ENCODE assay signal across 14 cellular contexts in the genomic region with DNA sequence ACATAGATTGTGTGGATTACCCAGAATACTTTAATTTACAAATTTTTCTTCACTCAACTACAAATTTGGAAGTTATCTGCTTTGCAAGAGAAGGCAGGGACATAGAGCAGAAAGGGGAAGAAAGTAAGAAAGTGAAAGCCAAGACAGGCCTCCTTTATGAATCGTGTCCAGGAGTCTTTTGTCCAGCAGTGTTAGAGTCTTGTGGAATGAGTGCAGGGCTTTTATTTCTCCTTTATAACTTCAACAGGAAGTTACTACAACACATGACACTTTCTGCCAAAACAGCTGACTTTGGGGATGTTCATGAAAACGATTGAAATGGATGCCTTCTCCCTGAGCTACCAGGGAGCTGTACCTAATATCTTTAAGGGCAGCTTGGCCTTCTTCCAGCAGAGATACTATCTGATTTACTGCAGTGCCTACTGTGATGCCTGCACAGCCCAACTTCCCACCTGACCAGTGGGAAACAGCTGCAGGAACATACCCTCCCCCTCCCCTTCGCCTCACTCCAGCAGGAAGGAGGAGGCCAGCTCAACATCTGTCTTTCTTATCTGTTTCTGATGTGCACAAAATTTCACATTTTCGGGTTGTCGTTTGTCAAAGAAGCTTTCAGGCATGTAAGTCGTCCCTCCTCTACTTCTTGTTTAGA.
DNase-seq lines count a peak whose midpoint lies in the region; ATAC-seq and TF ChIP-seq lines count a peak whose summit lies in the region.
"Had no signal": no experiment of that assay in that cellular context is flagged by ENCODE, and none has a peak within 500 bp of the region (broad histone marks: within the 10 kb centered on the region; RNA-seq: fewer than 3 reads in every experiment).

No MANE protein-coding gene starts in this region.

- TF ChIP-seq EP300 in gastroesophageal sphincter (IDR thresholded peaks at IDR 0.05) (no peak), transverse colon (IDR thresholded peaks at IDR 0.05; ENCODE audit: low read depth) (no peak)

- no peaks in the 10 kb centered on the region for H3K79me2 ChIP-seq in neural progenitor cell (ENCODE audit: low read depth)

- H3K9me3 ChIP-seq in gastroesophageal sphincter (no peaks in the 10 kb centered on the region), neural progenitor cell (ENCODE audit: low read depth) (no peaks in the 10 kb centered on the region), transverse colon (no peaks in the 10 kb centered on the region), body of pancreas (no peaks in the 10 kb centered on the region)

- no peaks in the 10 kb centered on the region for H3K36me3 Mint-ChIP-seq in neural progenitor cell
- H3K36me3 Mint-ChIP-seq: IgD-negative memory B cell had no signal

- in situ Hi-C loops in transverse colon (cut with MboI; ENCODE audit: low pct_ligation_motif_present in 1 of 4, low pct_unique_long_range_greater_than_20kb in 1 of 4, low sequenced_read_pairs in 3 of 4): no loop called here

- H3K27me3 Mint-ChIP-seq in neural progenitor cell (ENCODE audit: insufficient read depth, low read depth): peaks cover 6% of the 10 kb centered on the region
- H3K27me3 Mint-ChIP-seq: CD4-positive, alpha-beta T cell; IgD-negative memory B cell; T-helper 17 cell had no signal

- peaks cover 7% of the 10 kb centered on the region for H3K4me1 Mint-ChIP-seq in neural progenitor cell
- H3K4me1 Mint-ChIP-seq: endodermal cell, T-helper 17 cell had no signal

- TF ChIP-seq POLR2A in gastroesophageal sphincter (IDR thresholded peaks at IDR 0.05): no peak
- no peak for TF ChIP-seq POLR2A in transverse colon (IDR thresholded peaks at IDR 0.05)
- no peak for TF ChIP-seq POLR2A in body of pancreas (IDR thresholded peaks at IDR 0.05)

- H3K9me3 Mint-ChIP-seq in neural progenitor cell: peaks cover 8% of the 10 kb centered on the region

- TF ChIP-seq CTCF in gastroesophageal sphincter (IDR thresholded peaks at IDR 0.05) (no peak), neural progenitor cell (IDR thresholded peaks at IDR 0.05) (no peak), transverse colon (IDR thresholded peaks at IDR 0.05) (no peak), body of pancreas (IDR thresholded peaks at IDR 0.05) (no peak)

- H3F3A ChIP-seq in neural progenitor cell (ENCODE audit: low read depth): no peaks in the 10 kb centered on the region

- H3K4me3 ChIP-seq in gastroesophageal sphincter (no peak overlapping the region), neural progenitor cell (no peak overlapping the region), transverse colon (no peak overlapping the region), body of pancreas (no peak overlapping the region)

- peak overlapping the region in 3 of 4 donors; percentile 31 to 42 (median 33) for H3K27ac ChIP-seq in gastroesophageal sphincter
- no peak overlapping the region for H3K27ac ChIP-seq in neural progenitor cell
- peak overlapping the region in 2 of 4 donors; percentile 5 to 14 for H3K27ac ChIP-seq in transverse colon
- H3K27ac ChIP-seq in body of pancreas: no peak overlapping the region

- H3K9ac ChIP-seq in neural progenitor cell: no peak overlapping the region

- no peak overlapping the region for H3K4me3 Mint-ChIP-seq in neural progenitor cell
- H3K4me3 Mint-ChIP-seq: CD4-positive, alpha-beta T cell; endodermal cell; IgD-negative memory B cell; T-helper 17 cell had no signal

- no peaks in the 10 kb centered on the region for H3K27me3 ChIP-seq in gastroesophageal sphincter
- H3K27me3 ChIP-seq in neural progenitor cell: no peaks in the 10 kb centered on the region
- H3K27me3 ChIP-seq in transverse colon: no peaks in the 10 kb centered on the region
- H3K27me3 ChIP-seq in body of pancreas: no peaks in the 10 kb centered on the region

- no peaks in the 10 kb centered on the region for H3K36me3 ChIP-seq in gastroesophageal sphincter
- H3K36me3 ChIP-seq in neural progenitor cell: no peaks in the 10 kb centered on the region
- H3K36me3 ChIP-seq in transverse colon: no peaks in the 10 kb centered on the region
- H3K36me3 ChIP-seq in body of pancreas (replicated peaks in 1 of 2; ENCODE audit: insufficient read depth in 1 of 2, low read depth in 2 of 2): no peaks in the 10 kb centered on the region

- H3K4me2 ChIP-seq in neural progenitor cell: no peak overlapping the region

- DNase-seq in ELF-1 (ENCODE audit: low read depth, low spot score) (peak; percentile 5), OCI-M1 (lab: John Stamatoyannopoulos, UW) (peak; percentile 55), neural progenitor cell (ENCODE audit: low spot score) (no peak), transverse colon (no peak), NCI-H1436 treated with DMSO at 0.1 percent for 48 hours (lab: John Stamatoyannopoulos, UW) (no peak), body of pancreas (no peak)
- DNase-seq: CD4-positive, alpha-beta T cell; endodermal cell; NCI-H2029 treated with DMSO at 0.1 percent for 48 hours; retina; T-helper 17 cell had no signal

- 16 to 28% methylated on average over 5 to 6 of the region's 6 CpGs for WGBS in gastroesophageal sphincter (ENCODE audit: low coverage in 1 of 2), 2 donors
- WGBS in transverse colon (ENCODE audit: low coverage in 1 of 2), 2 donors: 44 to 50% methylated on average over 5 to 6 of the region's 6 CpGs
- WGBS in body of pancreas, 2 donors: 24 to 35% methylated on average over 6 of the region's 6 CpGs

- H4K20me1 ChIP-seq in neural progenitor cell (ENCODE audit: low read depth): no peaks in the 10 kb centered on the region

- H3K4me1 ChIP-seq in gastroesophageal sphincter (peaks cover 0 to 3% (median 0%) of the 10 kb centered on the region in 3 donors), neural progenitor cell (peaks cover 6% of the 10 kb centered on the region), transverse colon (peaks cover 0 to 3% (median 0%) of the 10 kb centered on the region in 4 donors), body of pancreas (no peaks in the 10 kb centered on the region)

- H2AFZ ChIP-seq in neural progenitor cell (replicated peaks): peak overlapping the region; percentile 60

- H3K27ac Mint-ChIP-seq in neural progenitor cell: no peak overlapping the region
- H3K27ac Mint-ChIP-seq: CD4-positive, alpha-beta T cell; endodermal cell; IgD-negative memory B cell; T-helper 17 cell had no signal

- intact Hi-C loops in transverse colon (cut with DNase I; ENCODE audit: low total_unique reads): no loop called here
- intact Hi-C loops in body of pancreas (cut with DNase I): no loop called here

- ATAC-seq in gastroesophageal sphincter (no peak), GM21367 (IDR thresholded peaks at IDR 0.05; ENCODE audit: unreplicated experiment) (no peak), body of pancreas (no peak)
- ATAC-seq: T-helper 17 cell had no signal

Comparison
In these comparisons a context has a peak if more than half of its experiments do, and no peak if none do; other contexts are left out.
1. DNase-seq: peak in ELF-1 (single experiment) and OCI-M1 (single experiment); none in neural progenitor cell (single experiment), transverse colon (single experiment), NCI-H1436 treated with DMSO at 0.1 percent for 48 hours (single experiment) and body of pancreas (0 of 4).
2. H3K27ac ChIP-seq: peak in gastroesophageal sphincter (3 of 4); none in neural progenitor cell (single experiment) and body of pancreas (0 of 4).